In the genomic region with DNA sequence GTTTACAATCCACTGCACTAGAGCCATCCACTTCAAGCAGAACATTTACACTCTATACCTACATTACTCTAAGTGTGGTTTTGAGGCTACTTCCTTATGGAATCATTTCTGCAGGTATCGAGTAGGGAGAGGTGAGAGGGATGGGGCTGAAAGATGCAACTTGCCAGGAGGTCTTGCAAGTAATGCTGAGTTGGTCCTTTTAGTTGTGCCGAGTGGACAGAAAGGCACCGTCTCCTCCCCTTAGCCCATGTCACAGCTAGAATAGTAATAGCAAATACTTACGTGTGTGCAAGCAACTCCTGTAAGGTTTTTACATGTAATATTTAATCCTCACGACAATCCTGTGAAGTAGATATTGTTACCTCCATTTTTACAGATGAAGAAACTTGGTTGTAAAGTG, we compare ENCODE assay signal across 21 cellular contexts.
DNase-seq lines count a peak whose midpoint lies in the region; ATAC-seq, FAIRE-seq and TF ChIP-seq lines count a peak whose summit lies in the region.
"Had no signal": no experiment of that assay in that cellular context is flagged by ENCODE, and none has a peak within 500 bp of the region (broad histone marks: within the 10 kb centered on the region; RNA-seq: fewer than 3 reads in every experiment).

No MANE protein-coding gene starts in this region.

- H3K27me3 Mint-ChIP-seq in osteocyte (ENCODE audit: unreplicated experiment): peaks cover 4% of the 10 kb centered on the region

- no peaks in the 10 kb centered on the region for H3F3A ChIP-seq in PC-3 (ENCODE audit: low read length, unreplicated experiment)

- TF ChIP-seq CTCF in HepG2 (CRISPR knock-in tag; IDR thresholded peaks at IDR 0.05): no peak
- no peak for TF ChIP-seq CTCF in right lobe of liver (IDR thresholded peaks at IDR 0.05)
- TF ChIP-seq CTCF in PC-3 (conservative IDR thresholded peaks at IDR 0.05; ENCODE audit: low read depth, low read length): no peak
- TF ChIP-seq CTCF in K562 (IDR thresholded peaks at IDR 0.05 in 2 of 3, conservative IDR thresholded peaks at IDR 0.05 in 1 of 3; ENCODE audit: insufficient read depth in 2 of 3, low read depth in 1 of 3, low read length in 3 of 3): no peak
- TF ChIP-seq CTCF in osteocyte (IDR thresholded peaks at IDR 0.05): no peak
- no peak for TF ChIP-seq CTCF in sigmoid colon (IDR thresholded peaks at IDR 0.05)

- H3K27ac ChIP-seq in HepG2 (ENCODE audit: extremely low read length, insufficient read depth, low read length): no peak overlapping the region
- no peak overlapping the region for H3K27ac ChIP-seq in right lobe of liver
- peak overlapping the region; percentile 83 for H3K27ac ChIP-seq in PC-3 (ENCODE audit: low read length)
- no peak overlapping the region for H3K27ac ChIP-seq in K562 (ENCODE audit: extremely low read depth, low read depth, low read length)
- no peak overlapping the region for H3K27ac ChIP-seq in sigmoid colon
- H3K27ac ChIP-seq: C4-2B, GM23248 had no signal

- H3K9me1 ChIP-seq in K562 (ENCODE audit: control insufficient read depth, insufficient read depth, low read length): no peaks in the 10 kb centered on the region

- peaks cover 14% of the 10 kb centered on the region for H3K4me1 Mint-ChIP-seq in osteocyte (ENCODE audit: unreplicated experiment)

- in situ Hi-C loops in HepG2 (cut with HindIII; ENCODE audit: extremely low pct_ligation_motif_present, low pct_unique_long_range_greater_than_20kb): no loop called here
- in situ Hi-C loops in K562 (cut with MboI): no loop called here

- intact Hi-C loops in HepG2 (cut with micrococcal nuclease; ENCODE audit: unreplicated experiment): no loop called here
- intact Hi-C loops in right lobe of liver (cut with DNase I): no loop called here
- intact Hi-C loops in PC-3 (cut with micrococcal nuclease): no loop called here
- intact Hi-C loops in K562 (cut with micrococcal nuclease): no loop called here
- intact Hi-C loops in sigmoid colon (cut with DNase I): no loop called here

- POLR2A ChIA-PET in HepG2 (lab: Yijun Ruan, JAX): no interaction called here
- POLR2A ChIA-PET in PC-3 (lab: Charles Lee; ENCODE audit: unreplicated experiment): no interaction called here
- POLR2A ChIA-PET in K562 (lab: Yijun Ruan, JAX): no interaction called here

- no peak for TF ChIP-seq RAD21 in HepG2 (CRISPR knock-in tag; IDR thresholded peaks at IDR 0.05)
- no peak for TF ChIP-seq RAD21 in K562 (CRISPR knock-in tag; conservative IDR thresholded peaks at IDR 0.05 in 1 of 2, IDR thresholded peaks at IDR 0.05 in 1 of 2)

- FAIRE-seq in HepG2 (lab: Jason Lieb, UNC) (no peak), K562 (lab: Jason Lieb, UNC) (no peak)
- FAIRE-seq: GM12878, GM19239, H1 had no signal

- DNase-seq in HepG2 (ENCODE audit: low spot score) (no peak), right lobe of liver (no peak), PC-3 (no peak), K562 (ENCODE audit: extremely low read depth in 1 of 4, low spot score in 3 of 4) (no peak), osteocyte (ENCODE audit: extremely low spot score, unreplicated experiment) (peak; percentile 5), SIG-M5 (lab: John Stamatoyannopoulos, UW) (no peak), sigmoid colon (no peak)
- DNase-seq: 8988T; Caco-2; CD4-positive, CD25-positive, alpha-beta regulatory T cell; CD8-positive, alpha-beta T cell; DMS153; GDM1; GM23248; H7; HCEC 1CT had no signal

- no TSS peak for BruUV-seq in HepG2 (replicated peaks; lab: Mats Ljungman, UMichigan)
- no TSS peak for BruUV-seq in PC-3 (replicated peaks; lab: Mats Ljungman, UMichigan)
- BruUV-seq in K562 (replicated peaks; lab: Mats Ljungman, UMichigan): no TSS peak

- H3K36me3 ChIP-seq in HepG2 (replicated peaks in 1 of 2; ENCODE audit: control insufficient read depth in 1 of 2, insufficient read depth in 2 of 2, low read length in 2 of 2) (no peaks in the 10 kb centered on the region), right lobe of liver (no peaks in the 10 kb centered on the region), PC-3 (ENCODE audit: low read depth, low read length) (peaks cover 56% of the 10 kb centered on the region), K562 (ENCODE audit: control insufficient read depth, insufficient read depth, low read length) (no peaks in the 10 kb centered on the region), sigmoid colon (no peaks in the 10 kb centered on the region)

- ATAC-seq in HepG2 (no peak), right lobe of liver (no peak), PC-3 (no peak), K562 (no peak), HG02885 (IDR thresholded peaks at IDR 0.05; ENCODE audit: poor library complexity, unreplicated experiment) (no peak)
- ATAC-seq: CD8-positive, alpha-beta T cell; GM12878 had no signal

- H4K20me1 ChIP-seq in HepG2 (ENCODE audit: insufficient read depth, low read length): no peaks in the 10 kb centered on the region
- H4K20me1 ChIP-seq in PC-3 (ENCODE audit: low read length): no peaks in the 10 kb centered on the region
- no peaks in the 10 kb centered on the region for H4K20me1 ChIP-seq in K562 (replicated peaks; ENCODE audit: control insufficient read depth, insufficient read depth, low read length)

- CTCF ChIA-PET in HepG2 (lab: Yijun Ruan, JAX; ENCODE audit: low intra/inter-chr PET ratio, low total read pairs) (no interaction called here), PC-3 (lab: Charles Lee) (no interaction called here), K562 (lab: Yijun Ruan, JAX; ENCODE audit: low intra/inter-chr PET ratio) (no interaction called here)

- H3K9me3 ChIP-seq in HepG2 (ENCODE audit: low read length): no peaks in the 10 kb centered on the region
- H3K9me3 ChIP-seq in right lobe of liver: no peaks in the 10 kb centered on the region
- no peaks in the 10 kb centered on the region for H3K9me3 ChIP-seq in PC-3 (ENCODE audit: low read length)
- H3K9me3 ChIP-seq in K562 (replicated peaks; ENCODE audit: control insufficient read depth, insufficient read depth, low read depth, low read length): no peaks in the 10 kb centered on the region
- no peaks in the 10 kb centered on the region for H3K9me3 ChIP-seq in sigmoid colon
- H3K9me3 ChIP-seq: Caco-2 had no signal

- H3K36me3 Mint-ChIP-seq in osteocyte (ENCODE audit: unreplicated experiment): no peaks in the 10 kb centered on the region
- H3K36me3 Mint-ChIP-seq: CD4-positive, CD25-positive, alpha-beta regulatory T cell; CD8-positive, alpha-beta T cell had no signal

- H3K9me3 Mint-ChIP-seq in osteocyte (ENCODE audit: unreplicated experiment): no peaks in the 10 kb centered on the region
- H3K9me3 Mint-ChIP-seq: CD8-positive, alpha-beta T cell had no signal

- H3K9me2 ChIP-seq in PC-3 (replicated peaks; ENCODE audit: low read length): no peaks in the 10 kb centered on the region

- H3K4me3 ChIP-seq in HepG2 (replicated peaks in 1 of 3; ENCODE audit: insufficient read depth in 1 of 3, low read depth in 2 of 3, low read length in 3 of 3): no peak overlapping the region
- no peak overlapping the region for H3K4me3 ChIP-seq in right lobe of liver
- no peak overlapping the region for H3K4me3 ChIP-seq in PC-3 (ENCODE audit: low read length)
- no peak overlapping the region for H3K4me3 ChIP-seq in K562
- H3K4me3 ChIP-seq in sigmoid colon: no peak overlapping the region
- H3K4me3 ChIP-seq: GM12878, GM23248 had no signal

- no peaks in the 10 kb centered on the region for H3K27me3 ChIP-seq in HepG2 (ENCODE audit: control insufficient read depth in 1 of 2, insufficient read depth in 2 of 2, low read length in 2 of 2)
- H3K27me3 ChIP-seq in right lobe of liver: no peaks in the 10 kb centered on the region
- no peaks in the 10 kb centered on the region for H3K27me3 ChIP-seq in PC-3 (ENCODE audit: low read length)
- peaks cover 0 to 23% of the 10 kb centered on the region in 2 experiments; a peak in 2 of 5 replicates for H3K27me3 ChIP-seq in K562 (ENCODE audit: control insufficient read depth in 2 of 2, insufficient read depth in 2 of 2, low read length in 2 of 2)
- H3K27me3 ChIP-seq in sigmoid colon: no peaks in the 10 kb centered on the region

- TF ChIP-seq POLR2A in HepG2 (IDR thresholded peaks at IDR 0.05; ENCODE audit: insufficient read depth in 1 of 2, low read depth in 2 of 2, low read length in 2 of 2): no peak
- no peak for TF ChIP-seq POLR2A in right lobe of liver (IDR thresholded peaks at IDR 0.05)
- no peak for TF ChIP-seq POLR2A in K562 (conservative IDR thresholded peaks at IDR 0.05)
- no peak for TF ChIP-seq POLR2A in sigmoid colon (IDR thresholded peaks at IDR 0.05)

- no peak for TF ChIP-seq EP300 in HepG2 (IDR thresholded peaks at IDR 0.05; ENCODE audit: low read depth in 2 of 2, low read length in 2 of 2)
- TF ChIP-seq EP300 in HepG2 (CRISPR knock-in tag; IDR thresholded peaks at IDR 0.05; ENCODE audit: borderline replicate concordance): no peak
- TF ChIP-seq EP300 in K562 (IDR thresholded peaks at IDR 0.05; ENCODE audit: low read length): no peak
- no peak for TF ChIP-seq EP300 in sigmoid colon (IDR thresholded peaks at IDR 0.05)

- no peak overlapping the region for H3K4me3 Mint-ChIP-seq in osteocyte (ENCODE audit: unreplicated experiment)
- H3K4me3 Mint-ChIP-seq: CD4-positive, CD25-positive, alpha-beta regulatory T cell; CD8-positive, alpha-beta T cell had no signal

- no peaks in the 10 kb centered on the region for H3K79me2 ChIP-seq in HepG2 (ENCODE audit: insufficient read depth, low read length)
- H3K79me2 ChIP-seq in PC-3 (ENCODE audit: low read length): no peaks in the 10 kb centered on the region; the same call in 1 of the 2 replicates
- H3K79me2 ChIP-seq in K562 (ENCODE audit: control insufficient read depth, insufficient read depth, low read length): no peaks in the 10 kb centered on the region

- H3K4me1 ChIP-seq in HepG2 (ENCODE audit: insufficient read depth, low read length): peaks cover 41% of the 10 kb centered on the region
- peaks cover 0 to 42% (median 18%) of the 10 kb centered on the region in 4 donors for H3K4me1 ChIP-seq in right lobe of liver
- peaks cover 61% of the 10 kb centered on the region for H3K4me1 ChIP-seq in PC-3 (ENCODE audit: insufficient read depth, low read length)
- no peaks in the 10 kb centered on the region for H3K4me1 ChIP-seq in K562 (replicated peaks in 1 of 2; ENCODE audit: control insufficient read depth in 2 of 2, insufficient read depth in 2 of 2, low read length in 2 of 2)
- H3K4me1 ChIP-seq in sigmoid colon: no peaks in the 10 kb centered on the region
- H3K4me1 ChIP-seq: Caco-2 had no signal

- H3K4me2 ChIP-seq in HepG2 (ENCODE audit: low read depth, low read length) (no peak overlapping the region), PC-3 (ENCODE audit: low read length) (peak overlapping the region; percentile 12; the same call in 1 of the 2 replicates), K562 (ENCODE audit: insufficient read depth, low read length) (no peak overlapping the region)

- H3K9ac ChIP-seq in HepG2 (ENCODE audit: insufficient read depth, low read depth, low read length): no peak overlapping the region
- no peak overlapping the region for H3K9ac ChIP-seq in PC-3 (ENCODE audit: low read length)
- H3K9ac ChIP-seq in K562 (ENCODE audit: insufficient read depth in 1 of 2, low read depth in 2 of 2, low read length in 2 of 2): no peak overlapping the region
- H3K9ac ChIP-seq: GM23248 had no signal

- 76% methylated on average over 5 of the region's 5 CpGs for WGBS in HepG2 (ENCODE audit: low lambda C conversion rate)
- WGBS in right lobe of liver (ENCODE audit: insufficient coverage, low coverage, low lambda C conversion rate, missing lambda C conversion rate): 82% methylated on average over 5 of the region's 5 CpGs
- 3% methylated on average over 5 of the region's 5 CpGs for WGBS in K562 (ENCODE audit: insufficient coverage, low coverage, missing lambda C conversion rate)
- 93 to 96% methylated on average over 5 of the region's 5 CpGs for WGBS in sigmoid colon, 2 donors

- no peak overlapping the region for H3K27ac Mint-ChIP-seq in osteocyte (ENCODE audit: unreplicated experiment)
- H3K27ac Mint-ChIP-seq: CD4-positive, CD25-positive, alpha-beta regulatory T cell; CD8-positive, alpha-beta T cell had no signal

- H2AFZ ChIP-seq in HepG2 (ENCODE audit: low read length) (no peak overlapping the region), PC-3 (ENCODE audit: low read length) (no peak overlapping the region), K562 (ENCODE audit: low read depth, low read length) (no peak overlapping the region)
- H2AFZ ChIP-seq: GM23248 had no signal
